Comparison of ENCODE assay signal across 8 cellular contexts in the genomic region with DNA sequence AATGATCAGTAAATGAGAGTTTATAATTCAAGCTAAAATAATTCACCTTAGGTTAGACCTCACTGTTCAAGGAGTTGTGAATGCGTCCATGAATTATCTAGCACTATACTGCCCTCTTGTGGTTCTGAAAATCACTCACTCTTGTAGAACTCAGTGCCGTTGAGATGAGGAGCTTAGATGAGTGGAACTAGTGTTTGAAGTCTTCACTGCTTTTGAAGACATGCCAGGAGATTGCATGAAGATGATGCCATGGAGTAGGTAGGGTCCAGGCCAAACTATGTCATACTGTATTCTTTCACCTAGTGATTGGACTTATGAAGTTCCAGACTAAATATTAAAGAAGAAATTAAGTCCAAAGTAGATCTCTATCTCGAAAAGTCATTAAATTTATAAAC. TPM values are rescaled to one million over a fixed set of nuclear protein-coding genes. Genes with fewer than 3 reads are reported as not detected.
DNase-seq lines count a peak whose midpoint lies in the region; ATAC-seq and TF ChIP-seq lines count a peak whose summit lies in the region.

No MANE protein-coding gene starts in this region.

- H3K27me3 ChIP-seq in DOHH2 (ENCODE audit: control insufficient read depth, low read length) (no peaks in the 10 kb centered on the region), adrenal gland (no peaks in the 10 kb centered on the region), left ventricle myocardium inferior (ENCODE audit: low read depth) (no peaks in the 10 kb centered on the region)

- H3F3A ChIP-seq in DOHH2 (ENCODE audit: control insufficient read depth, insufficient read depth), result peaks cover 33% of the 10 kb centered on the region

- H4K20me1 ChIP-seq in DOHH2 (ENCODE audit: control insufficient read depth, insufficient read depth, low read depth, low read length), result no peaks in the 10 kb centered on the region

- no peaks in the 10 kb centered on the region for H3K9me2 ChIP-seq in DOHH2 (replicated peaks; ENCODE audit: control insufficient read depth, low read length)

- H3K4me3 ChIP-seq in DOHH2 (ENCODE audit: low read length) (peak overlapping the region; percentile 34; the same call in 1 of the 2 replicates), adrenal gland (no peak overlapping the region), left ventricle myocardium inferior (peak overlapping the region; percentile 37)

- H3K79me2 ChIP-seq in DOHH2 (ENCODE audit: control insufficient read depth, low read length), result no peaks in the 10 kb centered on the region

- H3K9me3 ChIP-seq in DOHH2 (ENCODE audit: control insufficient read depth, insufficient read depth, low read length) (no peaks in the 10 kb centered on the region), adrenal gland (replicated peaks in 1 of 3) (no peaks in the 10 kb centered on the region), left ventricle myocardium inferior (replicated peaks) (no peaks in the 10 kb centered on the region)

- H3K4me1 ChIP-seq in DOHH2 (ENCODE audit: control insufficient read depth, low read length) (peaks cover 33% of the 10 kb centered on the region), adrenal gland (replicated peaks in 1 of 2) (peaks cover 11 to 33% of the 10 kb centered on the region in 2 donors), left ventricle myocardium inferior (peaks cover 71% of the 10 kb centered on the region)

- TF ChIP-seq POLR2A in adrenal gland (IDR thresholded peaks at IDR 0.05), result no peak

- ATAC-seq in GM19467 (IDR thresholded peaks at IDR 0.05; ENCODE audit: unreplicated experiment) (peak; percentile 48), HG03565 (IDR thresholded peaks at IDR 0.05; ENCODE audit: unreplicated experiment) (peak; percentile 59), HG02642 (IDR thresholded peaks at IDR 0.05; ENCODE audit: poor library complexity, unreplicated experiment) (no peak)

- intact Hi-C loops in adrenal gland (cut with DNase I) (no loop called here), left ventricle myocardium inferior (cut with micrococcal nuclease) (loop anchor here (10.0 kb wide), 1 partner anchor 140 kb away; the partner anchor contains the start of gene MEF2A)

- 32 to 33% (median 33%) methylated on average over 3 of the region's 3 CpGs for WGBS in adrenal gland, 4 donors

- H3K36me3 ChIP-seq in DOHH2 (ENCODE audit: control insufficient read depth, low read length) (peaks cover 42% of the 10 kb centered on the region), adrenal gland (replicated peaks in 1 of 2) (no peaks in the 10 kb centered on the region), left ventricle myocardium inferior (peaks cover 4% of the 10 kb centered on the region)

- TF ChIP-seq CTCF in DOHH2 (IDR thresholded peaks at IDR 0.05; ENCODE audit: low read depth, low read length, poor library complexity, severe bottlenecking) (peak; percentile 78), adrenal gland (IDR thresholded peaks at IDR 0.05) (peak; percentile 72 to 86 (median 78)), left ventricle myocardium inferior (IDR thresholded peaks at IDR 0.05; ENCODE audit: borderline replicate concordance) (peak; percentile 82)

- DNase-seq in NCI-H524 (lab: John Stamatoyannopoulos, UW) (peak; percentile 65 to 88), adrenal gland (peak in 6 of 7 donors; percentile 34 to 67 (median 52)), left ventricle myocardium inferior (no peak), renal cortical epithelial cell (ENCODE audit: low read depth) (peak; percentile 90)

- H3K27ac ChIP-seq in DOHH2 (ENCODE audit: low read depth, low read length), result peak overlapping the region; percentile 61
- H3K27ac ChIP-seq in adrenal gland, result peak overlapping the region in 3 of 5 donors; percentile 74 to 77 (median 77)
- H3K27ac ChIP-seq in left ventricle myocardium inferior (replicated peaks), result peak overlapping the region; percentile 90

- peak overlapping the region; percentile 56 for H3K4me2 ChIP-seq in DOHH2 (ENCODE audit: low read length)

RNA-seq across cellular contexts. Expression of gene LYSMD4, which starts 28.8 kb away (rescaled TPM):
- total RNA-seq in adrenal gland (1 to 10 TPM; 1.7 to 8.3 (median 6.2) TPM), left ventricle myocardium inferior (9.8 TPM), renal cortical epithelial cell (8.8 and 9.2 TPM in 2 replicates)
- polyA plus RNA-seq in adrenal gland, result 1 to 10 TPM; 3.6 to 8.4 (median 7.9) TPM

Comparison
In these comparisons a context has a peak if more than half of its experiments do, and no peak if none do; other contexts are left out.
1. H3K4me3 ChIP-seq: peak in DOHH2 (single experiment) and left ventricle myocardium inferior (single experiment); none in adrenal gland (0 of 4).
2. Peak in every context shown above with its lines, with median percentiles within 50 percentile points of each other: H3K27ac ChIP-seq and CTCF ChIP-seq.